In the genomic region with DNA sequence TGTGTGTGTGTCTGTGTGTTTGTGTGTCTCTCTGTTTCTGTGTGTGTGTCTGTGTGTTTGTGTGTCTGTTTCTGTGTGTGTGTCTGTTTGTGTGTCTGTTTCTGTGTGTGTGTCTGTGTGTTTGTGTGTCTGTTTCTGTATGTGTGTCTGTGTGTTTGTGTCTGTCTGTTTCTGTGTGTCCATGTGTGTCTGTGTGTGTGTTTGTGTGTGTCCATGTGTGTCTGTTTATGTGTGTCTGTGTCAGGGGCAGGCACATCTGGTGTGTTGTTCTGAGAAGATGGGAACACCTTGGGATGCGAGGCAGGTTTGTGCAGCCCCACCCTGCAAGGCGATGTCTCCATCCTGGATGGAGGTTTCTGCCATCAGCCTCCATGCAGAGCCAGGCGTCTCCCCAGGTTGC, we compare ENCODE assay signal across 20 cellular contexts.
"Had no signal": no experiment of that assay in that cellular context is flagged by ENCODE, and none has a peak within 500 bp of the region (broad histone marks: within the 10 kb centered on the region; RNA-seq: fewer than 3 reads in every experiment).

No MANE protein-coding gene starts in this region.

- H3K27ac Mint-ChIP-seq: dendritic cell treated with granulocyte-macrophage colony-stimulating factor and Interleukin-4, amounts not matched to agents 40 ng/mL and 50 ng/mL, for 4 days; immature natural killer cell; naive B cell; nephron; stimulated activated naive B cell treated with anti-CD40 and anti-IgM and Interleukin-4, amounts not matched to agents 10 μg/mL and 1 μg/mL and 100 μg/mL, for 72 hours; stimulated activated naive CD8-positive, alpha-beta T cell treated with anti-CD3 and anti-CD28 coated beads, Interleukin-15, amount 100 ng/mL, for 72 hours had no signal

- H3K9me3 Mint-ChIP-seq: dendritic cell treated with granulocyte-macrophage colony-stimulating factor and Interleukin-4, amounts not matched to agents 40 ng/mL and 50 ng/mL, for 4 days; immature natural killer cell; naive B cell; nephron; stimulated activated naive B cell treated with anti-CD40 and anti-IgM and Interleukin-4, amounts not matched to agents 10 μg/mL and 1 μg/mL and 100 μg/mL, for 72 hours; stimulated activated naive CD8-positive, alpha-beta T cell treated with anti-CD3 and anti-CD28 coated beads, Interleukin-15, amount 100 ng/mL, for 72 hours had no signal

- H3K36me3 ChIP-seq: sigmoid colon, tibial nerve had no signal

- DNase-seq: foreskin keratinocyte; immature natural killer cell; left colon; left ventricle myocardium superior; mesendoderm; naive B cell; occipital lobe; psoas muscle; retina; sigmoid colon; stimulated activated CD4-positive, alpha-beta T cell treated with anti-CD3 and anti-CD28 coated beads, Interleukin-2, amount 100 ng/mL, for 24 hours; stimulated activated CD4-positive, alpha-beta T cell treated with anti-CD3 and anti-CD28 coated beads, Interleukin-4, amount 100 ng/mL, for 4 hours; stimulated activated naive B cell treated with anti-CD40 and anti-IgM and Interleukin-4, amounts not matched to agents 10 μg/mL and 1 μg/mL and 100 μg/mL, for 72 hours; stimulated activated naive CD8-positive, alpha-beta T cell treated with anti-CD3 and anti-CD28 coated beads, Interleukin-15, amount 100 ng/mL, for 72 hours; testis had no signal

- H3K4me1 Mint-ChIP-seq: immature natural killer cell; naive B cell; nephron; stimulated activated naive B cell treated with anti-CD40 and anti-IgM and Interleukin-4, amounts not matched to agents 10 μg/mL and 1 μg/mL and 100 μg/mL, for 72 hours; stimulated activated naive CD8-positive, alpha-beta T cell treated with anti-CD3 and anti-CD28 coated beads, Interleukin-15, amount 100 ng/mL, for 72 hours had no signal

- H3K4me1 ChIP-seq: foreskin keratinocyte, parathyroid adenoma, psoas muscle, sigmoid colon, testis, tibial nerve had no signal

- H3K4me3 ChIP-seq: psoas muscle, sigmoid colon, skin epidermis, testis, tibial nerve had no signal

- H3K27me3 ChIP-seq: foreskin keratinocyte, sigmoid colon, testis, tibial nerve had no signal

- ATAC-seq: foreskin keratinocyte; left colon; left ventricle myocardium superior; psoas muscle; stimulated activated naive B cell treated with anti-CD40 and anti-IgM and Interleukin-4, amounts not matched to agents 10 μg/mL and 1 μg/mL and 100 μg/mL, for 72 hours; stimulated activated naive CD8-positive, alpha-beta T cell treated with anti-CD3 and anti-CD28 coated beads, Interleukin-15, amount 100 ng/mL, for 72 hours had no signal

- H3K9me3 ChIP-seq: psoas muscle, sigmoid colon, testis, tibial nerve had no signal

- H3K36me3 Mint-ChIP-seq: immature natural killer cell; naive B cell; stimulated activated naive B cell treated with anti-CD40 and anti-IgM and Interleukin-4, amounts not matched to agents 10 μg/mL and 1 μg/mL and 100 μg/mL, for 72 hours had no signal

- H3K27me3 Mint-ChIP-seq: dendritic cell treated with granulocyte-macrophage colony-stimulating factor and Interleukin-4, amounts not matched to agents 40 ng/mL and 50 ng/mL, for 4 days; naive B cell; stimulated activated naive B cell treated with anti-CD40 and anti-IgM and Interleukin-4, amounts not matched to agents 10 μg/mL and 1 μg/mL and 100 μg/mL, for 72 hours; stimulated activated naive CD8-positive, alpha-beta T cell treated with anti-CD3 and anti-CD28 coated beads, Interleukin-15, amount 100 ng/mL, for 72 hours had no signal

- H3K4me3 Mint-ChIP-seq: dendritic cell treated with granulocyte-macrophage colony-stimulating factor and Interleukin-4, amounts not matched to agents 40 ng/mL and 50 ng/mL, for 4 days; immature natural killer cell; naive B cell; nephron; stimulated activated naive B cell treated with anti-CD40 and anti-IgM and Interleukin-4, amounts not matched to agents 10 μg/mL and 1 μg/mL and 100 μg/mL, for 72 hours; stimulated activated naive CD8-positive, alpha-beta T cell treated with anti-CD3 and anti-CD28 coated beads, Interleukin-15, amount 100 ng/mL, for 72 hours had no signal

- H3K27ac ChIP-seq: foreskin keratinocyte, parathyroid adenoma, psoas muscle, sigmoid colon, skin epidermis, testis, tibial nerve had no signal
